In genomic region chr10:131874991-131875451, GRCh38 we compare ENCODE assay signal across 8 cellular contexts. TPM values are rescaled to one million over a fixed set of nuclear protein-coding genes. Genes with fewer than 3 reads are reported as not detected.
DNase-seq lines count a peak whose midpoint lies in the region; ATAC-seq, FAIRE-seq and TF ChIP-seq lines count a peak whose summit lies in the region.

No MANE protein-coding gene starts in this region.

- H3K9me2 ChIP-seq in Loucy (replicated peaks; ENCODE audit: low read depth, low read length): no peaks in the 10 kb centered on the region

- H3K4me2 ChIP-seq in Loucy (ENCODE audit: low read depth, low read length, poor library complexity, severe bottlenecking): peak overlapping the region; percentile 50

- no peak overlapping the region for H3K27ac Mint-ChIP-seq in activated naive CD4-positive, alpha-beta T cell treated with anti-CD3 and anti-CD28 coated beads for 36 hours

- H3K9ac ChIP-seq in Loucy (ENCODE audit: low read depth, low read length, poor library complexity, severe bottlenecking): no peak overlapping the region

- no peak for TF ChIP-seq POLR2A in heart left ventricle (IDR thresholded peaks at IDR 0.05)

- no peaks in the 10 kb centered on the region for H3K36me3 ChIP-seq in Loucy (ENCODE audit: insufficient read depth, low read length)
- no peaks in the 10 kb centered on the region for H3K36me3 ChIP-seq in heart left ventricle
- no peaks in the 10 kb centered on the region for H3K36me3 ChIP-seq in psoas muscle (ENCODE audit: insufficient read depth in 1 of 2, low read depth in 1 of 2)

- peaks cover 3% of the 10 kb centered on the region for H3K4me1 Mint-ChIP-seq in activated naive CD4-positive, alpha-beta T cell treated with anti-CD3 and anti-CD28 coated beads for 36 hours (ENCODE audit: low read depth)

- no peaks in the 10 kb centered on the region for H3F3A ChIP-seq in Loucy (ENCODE audit: low read depth)

- no peaks in the 10 kb centered on the region for H3K36me3 Mint-ChIP-seq in activated naive CD4-positive, alpha-beta T cell treated with anti-CD3 and anti-CD28 coated beads for 36 hours (ENCODE audit: low read depth)

- ATAC-seq in GM21526 (IDR thresholded peaks at IDR 0.05; ENCODE audit: low FRiP score, unreplicated experiment) (peak; percentile 86), heart left ventricle (peak; percentile 44 to 76 (median 73)), psoas muscle (peak; percentile 75 to 91 (median 84)), HG03139 (IDR thresholded peaks at IDR 0.05; ENCODE audit: unreplicated experiment) (no peak)

- H3K4me3 Mint-ChIP-seq in activated naive CD4-positive, alpha-beta T cell treated with anti-CD3 and anti-CD28 coated beads for 36 hours: no peak overlapping the region

- TF ChIP-seq CTCF in Loucy (conservative IDR thresholded peaks at IDR 0.05; ENCODE audit: low read length): peak; percentile 80
- TF ChIP-seq CTCF in heart left ventricle (IDR thresholded peaks at IDR 0.05): peak; percentile 50 to 80 (median 66)
- TF ChIP-seq CTCF in psoas muscle (IDR thresholded peaks at IDR 0.05): peak; percentile 57

- H3K4me1 ChIP-seq in Loucy (ENCODE audit: insufficient read depth, low read length, poor library complexity, severe bottlenecking) (no peaks in the 10 kb centered on the region), heart left ventricle (peaks cover 0 to 7% (median 0%) of the 10 kb centered on the region in 12 donors), psoas muscle (no peaks in the 10 kb centered on the region)

- peaks cover 13% of the 10 kb centered on the region for H3K27me3 Mint-ChIP-seq in activated naive CD4-positive, alpha-beta T cell treated with anti-CD3 and anti-CD28 coated beads for 36 hours (ENCODE audit: low read depth)

- WGBS in heart left ventricle, 4 donors: 4 to 5% (median 4%) methylated on average over 10 to 17 of the region's 17 CpGs
- 1 to 3% (median 2%) methylated on average over 16 to 17 of the region's 17 CpGs for WGBS in psoas muscle, 3 donors

- H3K9me3 ChIP-seq in Loucy (ENCODE audit: insufficient read depth, low read depth, low read length) (no peaks in the 10 kb centered on the region), heart left ventricle (no peaks in the 10 kb centered on the region), psoas muscle (no peaks in the 10 kb centered on the region)

- DNase-seq in DMS 273 treated with DMSO at 0.1 percent for 48 hours (lab: John Stamatoyannopoulos, UW) (peak; percentile 19), RCC 7860 (ENCODE audit: low spot score) (peak; percentile 46), heart left ventricle (peak; percentile 61 to 84 (median 76)), psoas muscle (peak; percentile 74 to 85)
- peak; percentile 81 for DNase-seq in activated naive CD4-positive, alpha-beta T cell treated with anti-CD3 and anti-CD28 coated beads for 36 hours

- H3K27ac ChIP-seq in heart left ventricle (no peak overlapping the region), psoas muscle (no peak overlapping the region)

- no peak for FAIRE-seq in RCC 7860 (lab: Jason Lieb, UNC)

- no peaks in the 10 kb centered on the region for H3K27me3 ChIP-seq in Loucy (ENCODE audit: insufficient read depth, low read length, poor library complexity, severe bottlenecking)
- peaks cover 0 to 38% (median 0%) of the 10 kb centered on the region in 9 donors for H3K27me3 ChIP-seq in heart left ventricle
- H3K27me3 ChIP-seq in psoas muscle (ENCODE audit: insufficient read depth in 3 of 3, low read length in 2 of 3): peaks cover 0 to 22% (median 8%) of the 10 kb centered on the region in 3 donors

- no peaks in the 10 kb centered on the region for H4K20me1 ChIP-seq in Loucy (ENCODE audit: insufficient read depth, low read length, poor library complexity, severe bottlenecking)

- no peak overlapping the region; the same call in 1 of the 2 replicates for H2AFZ ChIP-seq in Loucy (ENCODE audit: low read length)

- H3K4me3 ChIP-seq in Loucy (ENCODE audit: low read length, poor library complexity, severe bottlenecking) (peak overlapping the region; percentile 26), heart left ventricle (no peak overlapping the region), psoas muscle (no peak overlapping the region)

- H3K79me2 ChIP-seq in Loucy (ENCODE audit: insufficient read depth, low read length): no peaks in the 10 kb centered on the region

- CTCF ChIA-PET in activated naive CD4-positive, alpha-beta T cell treated with anti-CD3 and anti-CD28 coated beads for 36 hours (lab: Charles Lee): interaction anchor here (1.0 to 2.6 kb wide), 4 partner anchors 9 to 149 kb away, joined by 3 to 12 read pairs (median 5); no protein-coding TSS in a partner anchor

- intact Hi-C loops in activated naive CD4-positive, alpha-beta T cell treated with anti-CD3 and anti-CD28 coated beads for 36 hours (cut with micrococcal nuclease): loop anchor here (1.0 to 10.0 kb wide), 5 partner anchors 230 to 1685 kb away; no protein-coding TSS in a partner anchor
- intact Hi-C loops in heart left ventricle (cut with DNase I) (loop anchor here in 8 of 10 donors (2.0 to 10.0 kb wide), 5 partner anchors 420 to 1684 kb away; no protein-coding TSS in a partner anchor), psoas muscle (cut with DNase I) (loop anchor here (5.0 to 10.0 kb wide), 3 partner anchors 420 to 1690 kb away; no protein-coding TSS in a partner anchor)

- no peaks in the 10 kb centered on the region for H3K9me3 Mint-ChIP-seq in activated naive CD4-positive, alpha-beta T cell treated with anti-CD3 and anti-CD28 coated beads for 36 hours

RNA-seq across cellular contexts. Expression of gene PPP2R2D, which starts 25.8 kb away (rescaled TPM):
- total RNA-seq in activated naive CD4-positive, alpha-beta T cell treated with anti-CD3 and anti-CD28 coated beads for 36 hours: 10 to 100 TPM; 31.5 to 34.7 TPM
- total RNA-seq in heart left ventricle (10 to 100 TPM; 29.4 to 43.4 (median 37.3) TPM), psoas muscle (10 to 100 TPM; 19.2 to 47.4 (median 33.0) TPM)
- polyA plus RNA-seq in heart left ventricle (10 to 100 TPM; 34.4 to 34.9 TPM), psoas muscle (10 to 100 TPM; 23.0 to 27.3 (median 25.7) TPM)

Comparison
In these comparisons a context has a peak if more than half of its experiments do, and no peak if none do; other contexts are left out.
1. DNase-seq: peak in every context shown above with its lines; median percentile 81 in activated naive CD4-positive, alpha-beta T cell treated with anti-CD3 and anti-CD28 coated beads for 36 hours; 80 in psoas muscle; 76 in heart left ventricle; 46 in RCC 7860; 19 in DMS 273 treated with DMSO at 0.1 percent for 48 hours.